In genomic region chr12:117671734-117672133, GRCh38 we compare ENCODE assay signal across 8 cellular contexts.
DNase-seq lines count a peak whose midpoint lies in the region; ATAC-seq and TF ChIP-seq lines count a peak whose summit lies in the region.

No MANE protein-coding gene starts in this region.

- peaks cover 2% of the 10 kb centered on the region for H3K9me3 Mint-ChIP-seq in activated naive CD4-positive, alpha-beta T cell treated with anti-CD3 and anti-CD28 coated beads, Interleukin-2, amount 10 ng/mL, durations not matched to agents 7 days and 5 days

- no peak overlapping the region for H3K27ac Mint-ChIP-seq in activated naive CD4-positive, alpha-beta T cell treated with anti-CD3 and anti-CD28 coated beads, Interleukin-2, amount 10 ng/mL, durations not matched to agents 7 days and 5 days

- H3K27me3 Mint-ChIP-seq in activated naive CD4-positive, alpha-beta T cell treated with anti-CD3 and anti-CD28 coated beads, Interleukin-2, amount 10 ng/mL, durations not matched to agents 7 days and 5 days = no peaks in the 10 kb centered on the region

- DNase-seq in COR-L47 (lab: John Stamatoyannopoulos, UW) (peak; percentile 35), H7 (peak; percentile 83), SHP77 (lab: John Stamatoyannopoulos, UW) (peak; percentile 26 to 53), kidney epithelial cell (ENCODE audit: low read depth) (no peak)
- DNase-seq in activated naive CD4-positive, alpha-beta T cell treated with anti-CD3 and anti-CD28 coated beads, Interleukin-2, amount 10 ng/mL, durations not matched to agents 7 days and 5 days = no peak

- ATAC-seq in GM18511 (IDR thresholded peaks at IDR 0.05; ENCODE audit: unreplicated experiment) = no peak
- no peak for ATAC-seq in GM19455 (IDR thresholded peaks at IDR 0.05; ENCODE audit: unreplicated experiment)
- no peak for ATAC-seq in HG03039 (IDR thresholded peaks at IDR 0.05; ENCODE audit: unreplicated experiment)

- H3K4me1 Mint-ChIP-seq in activated naive CD4-positive, alpha-beta T cell treated with anti-CD3 and anti-CD28 coated beads, Interleukin-2, amount 10 ng/mL, durations not matched to agents 7 days and 5 days = no peaks in the 10 kb centered on the region

- H3K4me3 ChIP-seq in H7 (ENCODE audit: insufficient read depth, low read depth, low read length) (no peak overlapping the region), kidney epithelial cell (ENCODE audit: low read depth, low read length) (no peak overlapping the region)

- no peaks in the 10 kb centered on the region; the same call in 1 of the 2 replicates for H3K27me3 ChIP-seq in H7 (ENCODE audit: control insufficient read depth, insufficient read depth, low read length)
- H3K27me3 ChIP-seq in kidney epithelial cell (ENCODE audit: control insufficient read depth, insufficient read depth, low read length) = no peaks in the 10 kb centered on the region

- H3K4me3 Mint-ChIP-seq in activated naive CD4-positive, alpha-beta T cell treated with anti-CD3 and anti-CD28 coated beads, Interleukin-2, amount 10 ng/mL, durations not matched to agents 7 days and 5 days = no peak overlapping the region

- CTCF ChIA-PET in activated naive CD4-positive, alpha-beta T cell treated with anti-CD3 and anti-CD28 coated beads, Interleukin-2, amount 10 ng/mL, durations not matched to agents 7 days and 5 days (lab: Charles Lee) = no interaction called here

- peak; percentile 64 for TF ChIP-seq CTCF in kidney epithelial cell (IDR thresholded peaks at IDR 0.05; ENCODE audit: insufficient read depth, low read length, poor library complexity, severe bottlenecking)

- no peaks in the 10 kb centered on the region for H3K36me3 Mint-ChIP-seq in activated naive CD4-positive, alpha-beta T cell treated with anti-CD3 and anti-CD28 coated beads, Interleukin-2, amount 10 ng/mL, durations not matched to agents 7 days and 5 days

- H3K36me3 ChIP-seq in H7 (replicated peaks; ENCODE audit: control insufficient read depth, insufficient read depth, low read length) (no peaks in the 10 kb centered on the region), kidney epithelial cell (ENCODE audit: control insufficient read depth, insufficient read depth, low read length) (no peaks in the 10 kb centered on the region)

Comparison
In these comparisons a context has a peak if more than half of its experiments do, and no peak if none do; other contexts are left out.
1. DNase-seq: peak in COR-L47 (single experiment), H7 (single experiment) and SHP77 (2 of 2); none in kidney epithelial cell (single experiment) and activated naive CD4-positive, alpha-beta T cell treated with anti-CD3 and anti-CD28 coated beads, Interleukin-2, amount 10 ng/mL, durations not matched to agents 7 days and 5 days (single experiment).